In genomic region chr2:237645261-237645660, GRCh38 we compare ENCODE assay signal across 19 cellular contexts. TPM values are rescaled to one million over a fixed set of nuclear protein-coding genes. Genes with fewer than 3 reads are reported as not detected.
A peak's percentile ranks its signal among the peaks of the same experiment; 100 is the strongest.
DNase-seq lines count a peak whose midpoint lies in the region; ATAC-seq, FAIRE-seq and TF ChIP-seq lines count a peak whose summit lies in the region.
"Had no signal": no experiment of that assay in that cellular context is flagged by ENCODE, and none has a peak within 500 bp of the region (broad histone marks: within the 10 kb centered on the region; RNA-seq: fewer than 3 reads in every experiment).

No MANE protein-coding gene starts in this region.

- no peak for FAIRE-seq in kidney (lab: Jason Lieb, UNC)
- FAIRE-seq: GM18507, H54 had no signal

- 0 out of 2 replicates have a peak overlapping the region, but pooled peaks have one; percentile 13 for H3K27ac Mint-ChIP-seq in WTC11
- H3K27ac Mint-ChIP-seq in stimulated activated naive B cell treated with anti-CD40 and anti-IgM and Interleukin-4, amounts not matched to agents 10 μg/mL and 1 μg/mL and 100 μg/mL, for 72 hours: no peak overlapping the region
- no peak overlapping the region for H3K27ac Mint-ChIP-seq in T-helper 2 cell treated with Interferon-gamma antibody and Interleukin-4, amounts not matched to agents 5 μg/mL and 100 μg/mL, for 36 hours
- H3K27ac Mint-ChIP-seq: CD4-positive, alpha-beta memory T cell; HFFc6 had no signal

- H3K27ac ChIP-seq in kidney (ENCODE audit: low read depth in 2 of 2, low read length in 2 of 2) (no peak overlapping the region), skeletal muscle tissue (ENCODE audit: low read depth, low read length) (peak overlapping the region; percentile 89)

- no peaks in the 10 kb centered on the region for H3K27me3 ChIP-seq in skeletal muscle tissue (ENCODE audit: control insufficient read depth in 3 of 3, insufficient read depth in 3 of 3, low read length in 3 of 3)

- H3K9ac ChIP-seq in kidney (ENCODE audit: low read length in 2 of 2) (no peak overlapping the region), skeletal muscle tissue (ENCODE audit: low read depth in 1 of 3, low read length in 3 of 3) (peak overlapping the region in 2 of 3 donors; percentile 5 to 19)

- CTCF ChIA-PET in WTC11 (lab: Charles Lee): no interaction called here

- H3K4me3 ChIP-seq in kidney (ENCODE audit: low read length in 2 of 2) (no peak overlapping the region), skeletal muscle tissue (ENCODE audit: low read length in 3 of 3) (no peak overlapping the region)
- H3K4me3 ChIP-seq: HAP-1 had no signal

- no peak for DNase-seq in WTC11 (ENCODE audit: low spot score)
- peak; percentile 19 for DNase-seq in kidney
- peak; percentile 65 for DNase-seq in posterior vena cava (ENCODE audit: low spot score)
- no peak for DNase-seq in activated CD4-positive, CD25-positive, alpha-beta regulatory T cell (lab: John Stamatoyannopoulos, UW)
- no peak for DNase-seq in stimulated activated naive B cell treated with anti-CD40 and anti-IgM and Interleukin-4, amounts not matched to agents 10 μg/mL and 1 μg/mL and 100 μg/mL, for 72 hours
- DNase-seq in T-helper 2 cell treated with Interferon-gamma antibody and Interleukin-4, amounts not matched to agents 5 μg/mL and 100 μg/mL, for 36 hours (ENCODE audit: low spot score): no peak
- DNase-seq: C1 segment of cervical spinal cord; CD4-positive, alpha-beta memory T cell; COR-L47; DMS 273 treated with DMSO at 0.1 percent for 48 hours; DMS79; EL; GDM1; GOT3; HFFc6 had no signal

- H3K4me1 Mint-ChIP-seq in WTC11: peaks cover 9% of the 10 kb centered on the region
- H3K4me1 Mint-ChIP-seq in stimulated activated naive B cell treated with anti-CD40 and anti-IgM and Interleukin-4, amounts not matched to agents 10 μg/mL and 1 μg/mL and 100 μg/mL, for 72 hours: peaks cover 14 to 23% of the 10 kb centered on the region in 2 donors
- H3K4me1 Mint-ChIP-seq in T-helper 2 cell treated with Interferon-gamma antibody and Interleukin-4, amounts not matched to agents 5 μg/mL and 100 μg/mL, for 36 hours (ENCODE audit: low read depth): no peaks in the 10 kb centered on the region
- H3K4me1 Mint-ChIP-seq: CD4-positive, alpha-beta memory T cell had no signal

- H3K9me3 Mint-ChIP-seq in WTC11: peaks cover 4% of the 10 kb centered on the region
- H3K9me3 Mint-ChIP-seq in stimulated activated naive B cell treated with anti-CD40 and anti-IgM and Interleukin-4, amounts not matched to agents 10 μg/mL and 1 μg/mL and 100 μg/mL, for 72 hours: peaks cover 0 to 4% of the 10 kb centered on the region in 2 donors
- H3K9me3 Mint-ChIP-seq in T-helper 2 cell treated with Interferon-gamma antibody and Interleukin-4, amounts not matched to agents 5 μg/mL and 100 μg/mL, for 36 hours: no peaks in the 10 kb centered on the region
- H3K9me3 Mint-ChIP-seq: HFFc6 had no signal

- no peaks in the 10 kb centered on the region for H3K9me3 ChIP-seq in kidney (ENCODE audit: control insufficient read depth in 1 of 2, low read length in 2 of 2)
- H3K9me3 ChIP-seq in skeletal muscle tissue (ENCODE audit: control insufficient read depth in 3 of 3, low read length in 3 of 3): no peaks in the 10 kb centered on the region
- H3K9me3 ChIP-seq: HAP-1 had no signal

- POLR2A ChIA-PET in WTC11 (lab: Charles Lee): no interaction called here

- H3K36me3 ChIP-seq in kidney (ENCODE audit: control insufficient read depth in 1 of 2, insufficient read depth in 2 of 2, low read length in 2 of 2) (peaks cover 0 to 4% of the 10 kb centered on the region in 2 donors), skeletal muscle tissue (ENCODE audit: control insufficient read depth in 3 of 3, insufficient read depth in 3 of 3, low read length in 3 of 3) (peaks cover 3 to 6% (median 4%) of the 10 kb centered on the region in 3 donors)
- H3K36me3 ChIP-seq: HAP-1 had no signal

- H3K4me3 Mint-ChIP-seq in WTC11: no peak overlapping the region
- no peak overlapping the region for H3K4me3 Mint-ChIP-seq in stimulated activated naive B cell treated with anti-CD40 and anti-IgM and Interleukin-4, amounts not matched to agents 10 μg/mL and 1 μg/mL and 100 μg/mL, for 72 hours
- H3K4me3 Mint-ChIP-seq in T-helper 2 cell treated with Interferon-gamma antibody and Interleukin-4, amounts not matched to agents 5 μg/mL and 100 μg/mL, for 36 hours: no peak overlapping the region
- H3K4me3 Mint-ChIP-seq: CD4-positive, alpha-beta memory T cell; HFFc6 had no signal

- H3K36me3 Mint-ChIP-seq in WTC11: peaks cover 34% of the 10 kb centered on the region
- peaks cover 32% of the 10 kb centered on the region in 2 donors for H3K36me3 Mint-ChIP-seq in stimulated activated naive B cell treated with anti-CD40 and anti-IgM and Interleukin-4, amounts not matched to agents 10 μg/mL and 1 μg/mL and 100 μg/mL, for 72 hours
- H3K36me3 Mint-ChIP-seq in T-helper 2 cell treated with Interferon-gamma antibody and Interleukin-4, amounts not matched to agents 5 μg/mL and 100 μg/mL, for 36 hours (ENCODE audit: low read depth): no peaks in the 10 kb centered on the region

- no peak for TF ChIP-seq CTCF in WTC11 (IDR thresholded peaks at IDR 0.05)
- TF ChIP-seq CTCF in kidney (IDR thresholded peaks at IDR 0.05; ENCODE audit: borderline replicate concordance, extremely low read depth, insufficient read depth): no peak

- H3K27me3 Mint-ChIP-seq in WTC11 (ENCODE audit: low read depth): no peaks in the 10 kb centered on the region; the same call in 1 of the 2 replicates
- H3K27me3 Mint-ChIP-seq in stimulated activated naive B cell treated with anti-CD40 and anti-IgM and Interleukin-4, amounts not matched to agents 10 μg/mL and 1 μg/mL and 100 μg/mL, for 72 hours: peaks cover 5% of the 10 kb centered on the region in 2 donors
- peaks cover 6% of the 10 kb centered on the region for H3K27me3 Mint-ChIP-seq in T-helper 2 cell treated with Interferon-gamma antibody and Interleukin-4, amounts not matched to agents 5 μg/mL and 100 μg/mL, for 36 hours (ENCODE audit: low read depth)

- intact Hi-C loops in kidney (cut with DNase I) (no loop called here), posterior vena cava (cut with DNase I) (no loop called here)

- no peak for ATAC-seq in WTC11
- no peak for ATAC-seq in stimulated activated naive B cell treated with anti-CD40 and anti-IgM and Interleukin-4, amounts not matched to agents 10 μg/mL and 1 μg/mL and 100 μg/mL, for 72 hours (replicated peaks)

- H3K4me1 ChIP-seq in kidney (ENCODE audit: control insufficient read depth in 1 of 2, insufficient read depth in 1 of 2, low read depth in 1 of 2, low read length in 2 of 2): peaks cover 0 to 6% of the 10 kb centered on the region in 2 donors
- peaks cover 59 to 88% (median 75%) of the 10 kb centered on the region in 3 donors for H3K4me1 ChIP-seq in skeletal muscle tissue (ENCODE audit: control insufficient read depth in 3 of 3, insufficient read depth in 3 of 3, low read length in 3 of 3)
- H3K4me1 ChIP-seq: HAP-1 had no signal

TF ChIP-seq in WTC11, 78 proteins besides CTCF, POLR2A, EP300 and RAD21 (continues in another document):
- no peak for TF ChIP-seq ZNF671 (CRISPR knock-in tag; IDR thresholded peaks at IDR 0.05)
- no peak for TF ChIP-seq TCF7 (CRISPR knock-in tag; IDR thresholded peaks at IDR 0.05; ENCODE audit: low read depth)
- no peak for TF ChIP-seq HMGA2 (CRISPR knock-in tag; IDR thresholded peaks at IDR 0.05)
- no peak for TF ChIP-seq ATF2 (CRISPR knock-in tag; IDR thresholded peaks at IDR 0.05; ENCODE audit: borderline replicate concordance, low read depth)
- TF ChIP-seq FOXP1 (CRISPR knock-in tag; IDR thresholded peaks at IDR 0.05; ENCODE audit: borderline replicate concordance): no peak
- TF ChIP-seq GABPB1 (CRISPR knock-in tag; IDR thresholded peaks at IDR 0.05): no peak
- no peak for TF ChIP-seq USF2 (CRISPR knock-in tag; IDR thresholded peaks at IDR 0.05)
- TF ChIP-seq MAX (CRISPR knock-in tag; IDR thresholded peaks at IDR 0.05): no peak
- no peak for TF ChIP-seq ATF1 (CRISPR knock-in tag; IDR thresholded peaks at IDR 0.05)
- TF ChIP-seq OVOL2 (CRISPR knock-in tag; IDR thresholded peaks at IDR 0.05; ENCODE audit: borderline replicate concordance): no peak
- TF ChIP-seq USF1 (CRISPR knock-in tag; IDR thresholded peaks at IDR 0.05): no peak

RNA-seq across cellular contexts. Expression of gene LRRFIP1, which starts 17.9 kb away (rescaled TPM):
- total RNA-seq in WTC11 (2021) (70.6 to 88.4 TPM (median 71.2 TPM) in 3 replicates), kidney (204 TPM), posterior vena cava (100 to 1,000 TPM; 180 to 357 TPM), skeletal muscle tissue (65.8 TPM)
- polyA plus RNA-seq in kidney (ENCODE audit: insufficient read depth, low read depth, low replicate concordance): 39.1 TPM

RNA-seq across cellular contexts. Expression of gene RAB17, which starts 54.7 kb away (rescaled TPM):
- total RNA-seq in WTC11 (2021) (134 to 140 TPM (median 137 TPM) in 3 replicates), kidney (59.1 TPM), posterior vena cava (1 to 10 TPM; 2.0 to 2.7 TPM), skeletal muscle tissue (1.0 TPM)
- polyA plus RNA-seq in kidney (ENCODE audit: insufficient read depth, low read depth, low replicate concordance): 151 TPM
- total RNA-seq: CD4-positive, alpha-beta memory T cell had no signal
- polyA plus RNA-seq: CD4-positive, alpha-beta memory T cell had no signal

Comparison
In these comparisons a context has a peak if more than half of its experiments do, and no peak if none do; other contexts are left out.
1. DNase-seq: peak in kidney (single experiment) and posterior vena cava (single experiment); none in WTC11 (single experiment), activated CD4-positive, CD25-positive, alpha-beta regulatory T cell (0 of 4), stimulated activated naive B cell treated with anti-CD40 and anti-IgM and Interleukin-4, amounts not matched to agents 10 μg/mL and 1 μg/mL and 100 μg/mL, for 72 hours (single experiment) and T-helper 2 cell treated with Interferon-gamma antibody and Interleukin-4, amounts not matched to agents 5 μg/mL and 100 μg/mL, for 36 hours (single experiment).
2. H3K9ac ChIP-seq: peak in skeletal muscle tissue (2 of 3); none in kidney (0 of 2).
3. RNA of gene RAB17, which starts 54.7 kb away (total RNA-seq): 134 to 140 TPM in WTC11 and 59.1 TPM in kidney (single experiment); 2.0 to 2.7 TPM in posterior vena cava and 1.0 TPM in skeletal muscle tissue (single experiment); every median in the first group is over 10 times any median in the second.